Comparison of ENCODE assay signal across 1 cellular context in the genomic region with DNA sequence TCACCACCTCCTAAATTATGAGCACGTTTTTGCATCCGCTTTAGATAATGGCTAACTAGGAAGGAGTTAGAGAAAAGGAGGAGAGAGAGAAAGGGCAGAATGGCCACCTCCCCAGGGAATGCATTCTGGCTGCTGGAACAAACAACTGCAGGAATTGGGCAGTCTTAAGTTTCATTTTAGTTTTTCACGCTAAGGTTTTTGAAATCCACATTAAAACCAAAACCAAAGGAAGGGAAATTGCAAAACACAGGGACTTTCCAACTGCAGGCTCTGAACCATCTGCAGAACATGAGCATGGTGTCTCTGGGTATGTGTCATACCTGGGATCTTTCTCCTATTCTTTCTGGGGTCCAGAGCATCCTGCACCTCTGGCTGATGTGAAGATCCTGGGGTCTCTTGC.
A peak's percentile ranks its signal among the peaks of the same experiment; 100 is the strongest.
TF ChIP-seq lines count a peak whose summit lies in the region.

No MANE protein-coding gene starts in this region.

TF ChIP-seq in IMR-90, 13 proteins besides CTCF, POLR2A, EP300 and RAD21:
- TF ChIP-seq NFE2L2 (IDR thresholded peaks at IDR 0.05; ENCODE audit: low read depth, low read length) = no peak
- peak; percentile 51; the same call in 1 of the 2 replicates for TF ChIP-seq CEBPB (IDR thresholded peaks at IDR 0.05; ENCODE audit: low read depth, low read length)
- TF ChIP-seq FOS (IDR thresholded peaks at IDR 0.05; ENCODE audit: low read depth, low read length) = no peak
